ENCODE assay signal across 24 cellular contexts in the genomic region with DNA sequence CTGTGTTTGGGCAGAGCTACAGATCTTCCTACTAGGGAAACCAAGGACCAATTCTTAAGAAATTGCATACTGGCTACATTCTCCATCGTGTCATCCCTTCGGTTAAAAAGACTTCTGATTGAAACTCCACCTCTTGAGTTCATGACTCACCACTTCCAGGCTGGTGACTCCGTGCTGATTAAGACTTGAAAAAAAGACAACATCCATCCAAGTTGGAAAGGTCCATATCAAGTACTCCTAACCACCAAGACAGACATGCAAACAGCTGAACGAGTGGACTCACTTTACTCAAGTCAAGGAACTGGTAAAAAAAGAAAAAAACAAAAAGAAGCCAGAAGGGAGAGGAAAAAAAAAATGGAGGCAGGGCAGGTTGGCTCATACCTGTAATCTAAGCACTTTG.
DNase-seq lines count a peak whose midpoint lies in the region; ATAC-seq, FAIRE-seq and TF ChIP-seq lines count a peak whose summit lies in the region.
"Had no signal": no experiment of that assay in that cellular context is flagged by ENCODE, and none has a peak within 500 bp of the region (broad histone marks: within the 10 kb centered on the region; RNA-seq: fewer than 3 reads in every experiment).

No MANE protein-coding gene starts in this region.

- H3K4me3 ChIP-seq in A549 (no peak overlapping the region), fibroblast of pulmonary artery (replicated peaks; ENCODE audit: low read depth, low read length) (no peak overlapping the region)
- H3K4me3 ChIP-seq: dorsolateral prefrontal cortex, neural progenitor cell, upper lobe of right lung had no signal

- H3K27ac ChIP-seq in A549, result no peak overlapping the region
- no peak overlapping the region for H3K27ac ChIP-seq in RWPE1
- H3K27ac ChIP-seq: dorsolateral prefrontal cortex, neural progenitor cell, upper lobe of right lung, VCaP had no signal

- peaks cover 0 to 3% of the 10 kb centered on the region in 2 donors for H3K9me3 Mint-ChIP-seq in stimulated activated naive CD8-positive, alpha-beta T cell treated with anti-CD3 and anti-CD28 coated beads, Interleukin-15, amount 100 ng/mL, for 72 hours
- H3K9me3 Mint-ChIP-seq: activated T-cell treated with anti-CD3 and anti-CD28 coated beads, Interleukin-2, amount 50 U/mL, for 4 hours; neural progenitor cell had no signal

- H3K27me3 Mint-ChIP-seq in stimulated activated naive CD8-positive, alpha-beta T cell treated with anti-CD3 and anti-CD28 coated beads, Interleukin-15, amount 100 ng/mL, for 72 hours, result no peaks in the 10 kb centered on the region

- TF ChIP-seq CTCF in A549 (IDR thresholded peaks at IDR 0.05) (no peak), RWPE1 (conservative IDR thresholded peaks at IDR 0.05; ENCODE audit: low read depth) (no peak), fibroblast of pulmonary artery (IDR thresholded peaks at IDR 0.05; ENCODE audit: low read length, missing control alignments) (no peak)

- no peak for TF ChIP-seq EP300 in A549 (IDR thresholded peaks at IDR 0.05)

- no peak for ATAC-seq in A549
- ATAC-seq in left lobe of liver, result no peak
- no peak for ATAC-seq in HG03432 (IDR thresholded peaks at IDR 0.05; ENCODE audit: unreplicated experiment)
- ATAC-seq in GM18511 (IDR thresholded peaks at IDR 0.05; ENCODE audit: unreplicated experiment), result no peak
- ATAC-seq in stimulated activated naive CD8-positive, alpha-beta T cell treated with anti-CD3 and anti-CD28 coated beads, Interleukin-15, amount 100 ng/mL, for 72 hours, result no peak
- ATAC-seq: activated T-cell treated with anti-CD3 and anti-CD28 coated beads, Interleukin-2, amount 50 U/mL, for 4 hours; left colon; T-cell; upper lobe of right lung had no signal

- DNase-seq in A549 (ENCODE audit: low read depth in 1 of 2, low spot score in 1 of 2), result no peak
- DNase-seq in H4 (ENCODE audit: low spot score), result peak; percentile 24
- peak; percentile 27 for DNase-seq in RWPE1 (ENCODE audit: low spot score)
- DNase-seq in fibroblast of pulmonary artery (ENCODE audit: low read depth), result peak; percentile 0
- DNase-seq in left lobe of liver (ENCODE audit: low spot score), result no peak
- DNase-seq in stimulated activated naive CD8-positive, alpha-beta T cell treated with anti-CD3 and anti-CD28 coated beads, Interleukin-15, amount 100 ng/mL, for 72 hours, result no peak
- DNase-seq: activated CD4-positive, alpha-beta T cell treated with anti-CD3 and anti-CD28 coated beads, Interleukin-2, amount 50 U/mL, for 48 hours; activated T-cell treated with anti-CD3 and anti-CD28 coated beads, Interleukin-2, amount 50 U/mL, for 4 hours; dorsolateral prefrontal cortex; GOT3; left colon; NCI-H1694 treated with DMSO at 0.1 percent for 48 hours; NCI-H446 treated with DMSO at 0.1 percent for 48 hours; stimulated activated CD4-positive, alpha-beta T cell treated with anti-CD3 and anti-CD28 coated beads, Interleukin-15, amount 100 ng/mL, for 24 hours; stimulated activated naive CD4-positive, alpha-beta T cell treated with Interleukin-2 at 50 U/mL for 16 hours; T-cell; upper lobe of right lung had no signal

- 3% methylated on average over 4 of the region's 4 CpGs for WGBS in A549 (ENCODE audit: missing lambda C conversion rate)

- no peak overlapping the region for H3K4me3 Mint-ChIP-seq in stimulated activated naive CD8-positive, alpha-beta T cell treated with anti-CD3 and anti-CD28 coated beads, Interleukin-15, amount 100 ng/mL, for 72 hours
- H3K4me3 Mint-ChIP-seq: activated naive CD8-positive, alpha-beta T cell; activated T-cell treated with anti-CD3 and anti-CD28 coated beads, Interleukin-2, amount 50 U/mL, for 4 hours; neural progenitor cell; T-cell had no signal

- H3K4me1 ChIP-seq in A549, result no peaks in the 10 kb centered on the region
- H3K4me1 ChIP-seq: neural progenitor cell, upper lobe of right lung had no signal

- POLR2A ChIA-PET in A549 (lab: Yijun Ruan, JAX), result no interaction called here
- POLR2A ChIA-PET in RWPE1 (lab: Yijun Ruan, JAX; ENCODE audit: low non-redundant PET), result no interaction called here

- FAIRE-seq in A549 (lab: Jason Lieb, UNC), result no peak
- FAIRE-seq: G401.6, GM12892 had no signal

- no peak overlapping the region for H3K27ac Mint-ChIP-seq in stimulated activated naive CD8-positive, alpha-beta T cell treated with anti-CD3 and anti-CD28 coated beads, Interleukin-15, amount 100 ng/mL, for 72 hours
- H3K27ac Mint-ChIP-seq: activated naive CD8-positive, alpha-beta T cell; neural progenitor cell; T-cell had no signal

- no peak for TF ChIP-seq RAD21 in A549 (conservative IDR thresholded peaks at IDR 0.05 in 1 of 2, IDR thresholded peaks at IDR 0.05 in 1 of 2)

- H3K4me1 Mint-ChIP-seq in stimulated activated naive CD8-positive, alpha-beta T cell treated with anti-CD3 and anti-CD28 coated beads, Interleukin-15, amount 100 ng/mL, for 72 hours, result no peaks in the 10 kb centered on the region
- H3K4me1 Mint-ChIP-seq: neural progenitor cell, T-cell had no signal

- TF ChIP-seq POLR2A in A549 (IDR thresholded peaks at IDR 0.05; ENCODE audit: low read length), result no peak

- H3K9me3 ChIP-seq in A549, result no peaks in the 10 kb centered on the region
- H3K9me3 ChIP-seq: upper lobe of right lung had no signal

- no peak overlapping the region for H3K4me2 ChIP-seq in A549
- H3K4me2 ChIP-seq: neural progenitor cell had no signal

- CTCF ChIA-PET in A549 (lab: Yijun Ruan, JAX) (interaction anchor here (0.6 kb wide), 1 partner anchor 10 kb away, joined by 3 read pairs; no protein-coding TSS in a partner anchor), RWPE1 (lab: Yijun Ruan, JAX) (no interaction called here)

TF ChIP-seq in A549, 52 proteins besides CTCF, POLR2A, EP300 and RAD21:
- TF ChIP-seq, protein P1, sequence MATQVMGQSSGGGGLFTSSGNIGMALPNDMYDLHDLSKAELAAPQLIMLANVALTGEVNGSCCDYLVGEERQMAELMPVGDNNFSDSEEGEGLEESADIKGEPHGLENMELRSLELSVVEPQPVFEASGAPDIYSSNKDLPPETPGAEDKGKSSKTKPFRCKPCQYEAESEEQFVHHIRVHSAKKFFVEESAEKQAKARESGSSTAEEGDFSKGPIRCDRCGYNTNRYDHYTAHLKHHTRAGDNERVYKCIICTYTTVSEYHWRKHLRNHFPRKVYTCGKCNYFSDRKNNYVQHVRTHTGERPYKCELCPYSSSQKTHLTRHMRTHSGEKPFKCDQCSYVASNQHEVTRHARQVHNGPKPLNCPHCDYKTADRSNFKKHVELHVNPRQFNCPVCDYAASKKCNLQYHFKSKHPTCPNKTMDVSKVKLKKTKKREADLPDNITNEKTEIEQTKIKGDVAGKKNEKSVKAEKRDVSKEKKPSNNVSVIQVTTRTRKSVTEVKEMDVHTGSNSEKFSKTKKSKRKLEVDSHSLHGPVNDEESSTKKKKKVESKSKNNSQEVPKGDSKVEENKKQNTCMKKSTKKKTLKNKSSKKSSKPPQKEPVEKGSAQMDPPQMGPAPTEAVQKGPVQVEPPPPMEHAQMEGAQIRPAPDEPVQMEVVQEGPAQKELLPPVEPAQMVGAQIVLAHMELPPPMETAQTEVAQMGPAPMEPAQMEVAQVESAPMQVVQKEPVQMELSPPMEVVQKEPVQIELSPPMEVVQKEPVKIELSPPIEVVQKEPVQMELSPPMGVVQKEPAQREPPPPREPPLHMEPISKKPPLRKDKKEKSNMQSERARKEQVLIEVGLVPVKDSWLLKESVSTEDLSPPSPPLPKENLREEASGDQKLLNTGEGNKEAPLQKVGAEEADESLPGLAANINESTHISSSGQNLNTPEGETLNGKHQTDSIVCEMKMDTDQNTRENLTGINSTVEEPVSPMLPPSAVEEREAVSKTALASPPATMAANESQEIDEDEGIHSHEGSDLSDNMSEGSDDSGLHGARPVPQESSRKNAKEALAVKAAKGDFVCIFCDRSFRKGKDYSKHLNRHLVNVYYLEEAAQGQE (IDR thresholded peaks at IDR 0.05), result no peak
- no peak for TF ChIP-seq FOSL2 (IDR thresholded peaks at IDR 0.05)
- TF ChIP-seq FOSL2 (CRISPR knock-in tag; IDR thresholded peaks at IDR 0.05), result 0 out of 2 replicates have a peak, but pooled peaks have one; percentile 20

Comparison
In these comparisons a context has a peak if more than half of its experiments do, and no peak if none do; other contexts are left out.
1. DNase-seq: peak in H4 (single experiment), RWPE1 (single experiment) and fibroblast of pulmonary artery (single experiment); none in A549 (0 of 2), left lobe of liver (single experiment) and stimulated activated naive CD8-positive, alpha-beta T cell treated with anti-CD3 and anti-CD28 coated beads, Interleukin-15, amount 100 ng/mL, for 72 hours (0 of 2).